In the genomic region with DNA sequence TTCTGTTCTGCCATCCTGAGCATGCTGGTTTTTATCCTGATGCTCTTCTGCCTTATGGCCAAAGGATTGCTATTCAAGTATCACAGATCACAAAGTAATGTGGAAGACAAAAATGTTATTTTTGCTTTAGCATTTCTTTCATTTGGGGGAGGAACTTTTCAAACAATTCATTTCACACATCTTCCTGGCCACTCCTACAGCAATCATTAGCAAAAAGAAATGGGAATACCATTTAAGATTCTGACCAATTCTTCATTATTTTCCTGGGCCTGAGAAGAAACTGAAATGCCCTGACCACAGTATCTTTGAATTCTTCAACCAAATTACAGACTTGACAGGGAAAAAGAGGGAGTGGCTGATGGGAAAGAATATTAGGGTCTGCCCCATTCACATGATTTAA, we compare ENCODE assay signal across 9 cellular contexts. TPM values are rescaled to one million over a fixed set of nuclear protein-coding genes. Genes with fewer than 3 reads are reported as not detected.
"Had no signal": no experiment of that assay in that cellular context is flagged by ENCODE, and none has a peak within 500 bp of the region (broad histone marks: within the 10 kb centered on the region; RNA-seq: fewer than 3 reads in every experiment).

No MANE protein-coding gene starts in this region.

- H3K27ac Mint-ChIP-seq: HFFc6 had no signal

- H3K27ac ChIP-seq: GM23248, HL-60 had no signal

- H3K4me3 ChIP-seq: GM23248, HAP-1, K562 had no signal

- H3K9me3 ChIP-seq: HAP-1 had no signal

- H3K9ac ChIP-seq: GM23248 had no signal

- H3K36me3 ChIP-seq: HAP-1 had no signal

- H3K9me3 Mint-ChIP-seq: HFFc6 had no signal

- H2AFZ ChIP-seq: GM23248 had no signal

- FAIRE-seq: HTR-8/SVneo, K562 had no signal

- DNase-seq: GM23248, H7, HFFc6, IMR-90, KG1 had no signal

- H3K4me3 Mint-ChIP-seq: HFFc6 had no signal

- H3K4me1 ChIP-seq: HAP-1 had no signal

RNA-seq across cellular contexts. Expression of a gene that starts 38.0 kb away (rescaled TPM):
- total RNA-seq: GM23248, HFFc6 had no signal
- polyA plus RNA-seq: GM23248, IMR-90, K562 had no signal
